Comparison of ENCODE assay signal across 15 cellular contexts in the genomic region with DNA sequence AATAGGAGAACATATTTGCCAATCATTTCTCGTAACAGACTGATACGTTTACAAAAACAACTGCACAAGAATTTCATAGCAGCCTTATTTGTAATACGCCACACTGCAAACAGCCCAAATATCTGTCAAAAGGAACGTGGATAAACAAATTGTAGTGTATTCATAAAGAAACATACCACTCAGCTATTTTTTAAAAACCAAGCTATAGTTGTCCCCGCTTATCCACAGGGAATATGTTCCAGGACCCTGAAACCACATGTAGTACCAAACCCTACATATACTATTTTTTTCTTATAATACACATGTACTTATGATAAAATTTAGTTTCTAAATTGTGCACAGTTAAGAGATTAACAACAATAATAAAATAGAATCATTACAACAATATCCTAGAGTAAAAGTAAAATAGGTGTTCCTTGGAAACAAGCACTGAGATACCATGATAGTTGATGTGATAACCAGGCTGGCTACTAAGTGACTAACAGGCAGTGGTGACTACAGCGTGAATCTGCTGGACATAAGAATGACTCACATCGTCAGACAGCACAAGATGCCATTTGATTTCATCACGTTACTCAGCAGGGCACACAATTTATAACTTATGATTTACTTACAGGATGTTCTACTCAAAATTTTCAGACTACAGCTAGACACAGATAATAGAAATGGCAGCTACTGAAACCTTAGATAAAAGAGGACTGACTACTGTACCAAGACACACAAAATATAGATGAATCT.
A peak's percentile ranks its signal among the peaks of the same experiment; 100 is the strongest.
DNase-seq lines count a peak whose midpoint lies in the region; ATAC-seq and TF ChIP-seq lines count a peak whose summit lies in the region.
"Had no signal": no experiment of that assay in that cellular context is flagged by ENCODE, and none has a peak within 500 bp of the region (broad histone marks: within the 10 kb centered on the region; RNA-seq: fewer than 3 reads in every experiment).

No MANE protein-coding gene starts in this region.

- H3K79me2 ChIP-seq in mammary epithelial cell (ENCODE audit: insufficient read depth, low read length): no peaks in the 10 kb centered on the region

- no peak overlapping the region for H3K4me3 ChIP-seq in AG09309 (ENCODE audit: control insufficient read depth, low read depth, low read length)
- no peak overlapping the region for H3K4me3 ChIP-seq in mammary epithelial cell (replicated peaks in 1 of 3; ENCODE audit: insufficient read depth in 1 of 3, low read depth in 2 of 3, low read length in 3 of 3)
- no peak overlapping the region for H3K4me3 ChIP-seq in naive thymus-derived CD4-positive, alpha-beta T cell (ENCODE audit: low read length)
- H3K4me3 ChIP-seq: cardiac muscle cell had no signal

- dilution Hi-C loops in mammary epithelial cell (cut with HindIII; ENCODE audit: low sequenced_read_pairs): no loop called here

- H3K4me1 ChIP-seq in mammary epithelial cell (ENCODE audit: insufficient read depth, low read length): peaks cover 15% of the 10 kb centered on the region
- H3K4me1 ChIP-seq in naive thymus-derived CD4-positive, alpha-beta T cell (ENCODE audit: control insufficient read depth in 2 of 2, insufficient read depth in 2 of 2, low read length in 2 of 2): no peaks in the 10 kb centered on the region

- no peak overlapping the region for H3K9ac ChIP-seq in mammary epithelial cell (ENCODE audit: insufficient read depth, low read length)

- H3K9me3 ChIP-seq in mammary epithelial cell (replicated peaks; ENCODE audit: insufficient read depth, low read length): no peaks in the 10 kb centered on the region
- H3K9me3 ChIP-seq in naive thymus-derived CD4-positive, alpha-beta T cell (ENCODE audit: control insufficient read depth in 2 of 3, low read length in 3 of 3): no peaks in the 10 kb centered on the region
- H3K9me3 ChIP-seq in T-helper 17 cell (ENCODE audit: control insufficient read depth, low read length, poor library complexity, severe bottlenecking): no peaks in the 10 kb centered on the region

- CTCF ChIA-PET in mammary epithelial cell (lab: Charles Lee; ENCODE audit: low non-redundant PET): interaction anchor here (0.5 kb wide), 1 partner anchor 9 kb away, joined by 3 read pairs; no protein-coding TSS in a partner anchor
- CTCF ChIA-PET in naive thymus-derived CD4-positive, alpha-beta T cell (lab: Charles Lee): no interaction called here

- peak; percentile 89 for DNase-seq in AG09309 (ENCODE audit: low read depth)
- peak; percentile 91 for DNase-seq in LHCN-M2 (ENCODE audit: low read depth)
- peak; percentile 91 for DNase-seq in mammary epithelial cell
- peak; percentile 97 for DNase-seq in kidney tubule cell (ENCODE audit: low spot score)
- DNase-seq in sciatic nerve (ENCODE audit: low spot score): no peak
- no peak for DNase-seq in naive thymus-derived CD4-positive, alpha-beta T cell
- no peak for DNase-seq in stimulated activated naive CD4-positive, alpha-beta T cell (lab: John Stamatoyannopoulos, UW)
- DNase-seq in T-helper 17 cell: no peak
- DNase-seq: COR-L47, hypothalamus, natural killer cell, NCI-H1105, NCI-H82 had no signal

- no peaks in the 10 kb centered on the region for H3K27me3 Mint-ChIP-seq in naive thymus-derived CD4-positive, alpha-beta T cell
- no peaks in the 10 kb centered on the region for H3K27me3 Mint-ChIP-seq in T-helper 17 cell
- H3K27me3 Mint-ChIP-seq: stimulated activated naive CD8-positive, alpha-beta T cell treated with anti-CD3 and anti-CD28 coated beads, Interleukin-15, Interleukin-2, amounts not matched to agents 100 ng/mL and 50 ng/mL, for 24 hours had no signal

- H3K27me3 ChIP-seq in mammary epithelial cell (ENCODE audit: insufficient read depth, low read length): no peaks in the 10 kb centered on the region
- H3K27me3 ChIP-seq in naive thymus-derived CD4-positive, alpha-beta T cell (ENCODE audit: control insufficient read depth in 2 of 2, insufficient read depth in 2 of 2, low read length in 2 of 2): no peaks in the 10 kb centered on the region
- H3K27me3 ChIP-seq: cardiac muscle cell had no signal

- H3K4me2 ChIP-seq in mammary epithelial cell (ENCODE audit: insufficient read depth, low read depth, low read length): peak overlapping the region; percentile 49

- 59% methylated on average over 8 of the region's 8 CpGs for WGBS in mammary epithelial cell (ENCODE audit: low coverage, missing lambda C conversion rate)

- in situ Hi-C loops in mammary epithelial cell (cut with MboI; ENCODE audit: low sequenced_read_pairs in 2 of 2): no loop called here

- no peak overlapping the region for H3K27ac Mint-ChIP-seq in naive thymus-derived CD4-positive, alpha-beta T cell
- no peak overlapping the region for H3K27ac Mint-ChIP-seq in T-helper 17 cell
- H3K27ac Mint-ChIP-seq: natural killer cell; stimulated activated naive CD8-positive, alpha-beta T cell treated with anti-CD3 and anti-CD28 coated beads, Interleukin-15, Interleukin-2, amounts not matched to agents 100 ng/mL and 50 ng/mL, for 24 hours had no signal

- ATAC-seq in sciatic nerve (no peak), T-helper 17 cell (no peak)
- ATAC-seq in naive thymus-derived CD4-positive, alpha-beta T cell: no peak
- ATAC-seq: natural killer cell had no signal

- no peak overlapping the region for H2AFZ ChIP-seq in mammary epithelial cell (ENCODE audit: low read depth, low read length)

- H3K9me3 Mint-ChIP-seq in naive thymus-derived CD4-positive, alpha-beta T cell: peaks cover 2 to 32% (median 13%) of the 10 kb centered on the region in 11 donors

- BruUV-seq in mammary epithelial cell (replicated peaks; lab: Mats Ljungman, UMichigan): TSS peak; percentile 37

- no peaks in the 10 kb centered on the region for H4K20me1 ChIP-seq in mammary epithelial cell (ENCODE audit: insufficient read depth, low read length)

- no peak overlapping the region for H3K4me3 Mint-ChIP-seq in naive thymus-derived CD4-positive, alpha-beta T cell
- H3K4me3 Mint-ChIP-seq in T-helper 17 cell: no peak overlapping the region
- H3K4me3 Mint-ChIP-seq: natural killer cell; stimulated activated naive CD8-positive, alpha-beta T cell treated with anti-CD3 and anti-CD28 coated beads, Interleukin-15, Interleukin-2, amounts not matched to agents 100 ng/mL and 50 ng/mL, for 24 hours had no signal

- TF ChIP-seq CTCF in AG09309 (IDR thresholded peaks at IDR 0.05; ENCODE audit: control insufficient read depth, insufficient read depth, low read depth, low read length, missing control alignments): no peak
- TF ChIP-seq CTCF in mammary epithelial cell (conservative IDR thresholded peaks at IDR 0.05 in 1 of 2, IDR thresholded peaks at IDR 0.05 in 1 of 2; ENCODE audit: extremely low read depth in 1 of 2, insufficient read depth in 1 of 2, low read depth in 1 of 2, low read length in 2 of 2): no peak

- intact Hi-C loops in mammary epithelial cell (cut with micrococcal nuclease): loop anchor here (10.0 kb wide), 1 partner anchor 144 kb away; no protein-coding TSS in a partner anchor
- intact Hi-C loops in sciatic nerve (cut with DNase I): no loop called here
- intact Hi-C loops in naive thymus-derived CD4-positive, alpha-beta T cell (cut with micrococcal nuclease): no loop called here

- H3K36me3 ChIP-seq in mammary epithelial cell (ENCODE audit: insufficient read depth, low read length): no peaks in the 10 kb centered on the region
- H3K36me3 ChIP-seq in naive thymus-derived CD4-positive, alpha-beta T cell (ENCODE audit: control insufficient read depth in 2 of 3, insufficient read depth in 3 of 3, low read length in 3 of 3): no peaks in the 10 kb centered on the region
- H3K36me3 ChIP-seq: cardiac muscle cell had no signal

- POLR2A ChIA-PET in naive thymus-derived CD4-positive, alpha-beta T cell (lab: Charles Lee): no interaction called here

- peaks cover 0 to 5% (median 0%) of the 10 kb centered on the region in 5 donors for H3K36me3 Mint-ChIP-seq in naive thymus-derived CD4-positive, alpha-beta T cell
- H3K36me3 Mint-ChIP-seq in T-helper 17 cell (ENCODE audit: low read depth): no peaks in the 10 kb centered on the region

- no peaks in the 10 kb centered on the region for H3K4me1 Mint-ChIP-seq in naive thymus-derived CD4-positive, alpha-beta T cell
- H3K4me1 Mint-ChIP-seq in T-helper 17 cell: no peaks in the 10 kb centered on the region
- H3K4me1 Mint-ChIP-seq: natural killer cell had no signal

- H3K27ac ChIP-seq in mammary epithelial cell (ENCODE audit: insufficient read depth, low read depth, low read length): peak overlapping the region; percentile 86
- no peak overlapping the region for H3K27ac ChIP-seq in naive thymus-derived CD4-positive, alpha-beta T cell (ENCODE audit: low read depth, low read length)
- H3K27ac ChIP-seq: cardiac muscle cell had no signal

Comparison
In these comparisons a context has a peak if more than half of its experiments do, and no peak if none do; other contexts are left out.
1. DNase-seq: peak in AG09309 (single experiment), LHCN-M2 (single experiment), mammary epithelial cell (single experiment) and kidney tubule cell (single experiment); none in sciatic nerve (single experiment), naive thymus-derived CD4-positive, alpha-beta T cell (0 of 9), stimulated activated naive CD4-positive, alpha-beta T cell (0 of 6) and T-helper 17 cell (0 of 3).